ENCODE assay signal across 20 cellular contexts in genomic region chr4:99645036-99645435, GRCh38. TPM values are rescaled to one million over a fixed set of nuclear protein-coding genes. Genes with fewer than 3 reads are reported as not detected.
DNase-seq lines count a peak whose midpoint lies in the region; ATAC-seq, FAIRE-seq and TF ChIP-seq lines count a peak whose summit lies in the region.
"Had no signal": no experiment of that assay in that cellular context is flagged by ENCODE, and none has a peak within 500 bp of the region (broad histone marks: within the 10 kb centered on the region; RNA-seq: fewer than 3 reads in every experiment).

No MANE protein-coding gene starts in this region.

- intact Hi-C loops in PC-9 (cut with micrococcal nuclease; ENCODE audit: unreplicated experiment), result no loop called here
- intact Hi-C loops in pancreas (cut with DNase I), result no loop called here

- POLR2A ChIA-PET in PC-9 (lab: Charles Lee; ENCODE audit: unreplicated experiment), result no interaction called here

- H3K27me3 ChIP-seq in GM23338 (ENCODE audit: insufficient read depth), result peaks cover 11% of the 10 kb centered on the region; the same call in 1 of the 2 replicates
- H3K27me3 ChIP-seq in WERI-Rb-1 (ENCODE audit: insufficient read depth, low read depth, severe bottlenecking), result no peaks in the 10 kb centered on the region
- H3K27me3 ChIP-seq in neural progenitor cell, result no peaks in the 10 kb centered on the region
- no peaks in the 10 kb centered on the region for H3K27me3 ChIP-seq in PC-9 (ENCODE audit: insufficient read depth, low read depth)
- H3K27me3 ChIP-seq in pancreas, result no peaks in the 10 kb centered on the region
- H3K27me3 ChIP-seq: Peyer's patch had no signal

- BruUV-seq in PC-9 (replicated peaks; lab: Mats Ljungman, UMichigan), result no TSS peak

- peak; percentile 97 for ATAC-seq in GM23338
- ATAC-seq in HG03565 (IDR thresholded peaks at IDR 0.05; ENCODE audit: unreplicated experiment), result no peak
- no peak for ATAC-seq in pancreas

- H2AFZ ChIP-seq in GM23338 (no peak overlapping the region), neural progenitor cell (replicated peaks) (no peak overlapping the region), PC-9 (no peak overlapping the region)

- H4K20me1 ChIP-seq in GM23338 (replicated peaks; ENCODE audit: insufficient read depth) (no peaks in the 10 kb centered on the region), neural progenitor cell (ENCODE audit: low read depth) (no peaks in the 10 kb centered on the region), PC-9 (ENCODE audit: insufficient read depth) (no peaks in the 10 kb centered on the region)

- H3K4me1 Mint-ChIP-seq in GM23338 (peaks cover 51% of the 10 kb centered on the region), neural progenitor cell (peaks cover 68% of the 10 kb centered on the region)
- no peaks in the 10 kb centered on the region for H3K4me1 Mint-ChIP-seq in activated naive CD8-positive, alpha-beta T cell treated with anti-CD3 and anti-CD28 coated beads for 36 hours

- H3K79me2 ChIP-seq in GM23338 (replicated peaks; ENCODE audit: insufficient read depth) (no peaks in the 10 kb centered on the region), neural progenitor cell (ENCODE audit: low read depth) (no peaks in the 10 kb centered on the region), PC-9 (ENCODE audit: low read depth) (no peaks in the 10 kb centered on the region)

- H3K9me2 ChIP-seq in GM23338 (ENCODE audit: insufficient read depth), result no peaks in the 10 kb centered on the region
- H3K9me2 ChIP-seq in PC-9 (ENCODE audit: insufficient read depth), result no peaks in the 10 kb centered on the region

- no peak for FAIRE-seq in pancreas (lab: Jason Lieb, UNC)
- FAIRE-seq: A204.1, H54 had no signal

- no peak overlapping the region for H3K27ac Mint-ChIP-seq in GM23338
- peak overlapping the region; percentile 81 for H3K27ac Mint-ChIP-seq in neural progenitor cell
- H3K27ac Mint-ChIP-seq in activated naive CD8-positive, alpha-beta T cell treated with anti-CD3 and anti-CD28 coated beads for 36 hours, result no peak overlapping the region

- H3F3A ChIP-seq in GM23338 (replicated peaks; ENCODE audit: low read depth), result no peaks in the 10 kb centered on the region
- peaks cover 5% of the 10 kb centered on the region for H3F3A ChIP-seq in neural progenitor cell (ENCODE audit: low read depth)
- H3F3A ChIP-seq in PC-9 (ENCODE audit: insufficient read depth, low read depth), result no peaks in the 10 kb centered on the region

- H3K27me3 Mint-ChIP-seq in GM23338 (ENCODE audit: insufficient read depth, low read depth, poor library complexity) (peaks cover 41% of the 10 kb centered on the region), neural progenitor cell (ENCODE audit: insufficient read depth, low read depth) (peaks cover 4% of the 10 kb centered on the region)
- H3K27me3 Mint-ChIP-seq in activated naive CD8-positive, alpha-beta T cell treated with anti-CD3 and anti-CD28 coated beads for 36 hours, result peaks cover 12% of the 10 kb centered on the region

- H3K9ac ChIP-seq in neural progenitor cell, result no peak overlapping the region

- H3K4me3 ChIP-seq in GM23338 (peak overlapping the region; percentile 19), WERI-Rb-1 (ENCODE audit: low read depth, low read length) (no peak overlapping the region), neural progenitor cell (no peak overlapping the region), PC-9 (no peak overlapping the region), pancreas (no peak overlapping the region)
- H3K4me3 ChIP-seq: Peyer's patch had no signal

- H3K4me2 ChIP-seq in GM23338 (peak overlapping the region; percentile 59), neural progenitor cell (peak overlapping the region; percentile 64), PC-9 (no peak overlapping the region)

- 87 to 98% methylated on average over 1 of the region's 1 CpG for WGBS in pancreas, 2 donors

- H3K4me3 Mint-ChIP-seq in GM23338, result peak overlapping the region; percentile 28
- H3K4me3 Mint-ChIP-seq in neural progenitor cell, result peak overlapping the region; percentile 28
- H3K4me3 Mint-ChIP-seq in activated naive CD8-positive, alpha-beta T cell treated with anti-CD3 and anti-CD28 coated beads for 36 hours, result no peak overlapping the region

- CTCF ChIA-PET in PC-9 (lab: Charles Lee), result no interaction called here

- no peaks in the 10 kb centered on the region for H3K36me3 ChIP-seq in GM23338 (ENCODE audit: insufficient read depth)
- no peaks in the 10 kb centered on the region for H3K36me3 ChIP-seq in WERI-Rb-1
- H3K36me3 ChIP-seq in neural progenitor cell, result no peaks in the 10 kb centered on the region
- H3K36me3 ChIP-seq in PC-9 (ENCODE audit: low read depth), result no peaks in the 10 kb centered on the region
- H3K36me3 ChIP-seq in pancreas, result no peaks in the 10 kb centered on the region
- H3K36me3 ChIP-seq: Peyer's patch had no signal

- H3K4me1 ChIP-seq in GM23338 (ENCODE audit: insufficient read depth) (peaks cover 24% of the 10 kb centered on the region), neural progenitor cell (peaks cover 38% of the 10 kb centered on the region), PC-9 (replicated peaks; ENCODE audit: insufficient read depth) (no peaks in the 10 kb centered on the region), pancreas (peaks cover 0 to 13% (median 0%) of the 10 kb centered on the region in 3 donors)
- H3K4me1 ChIP-seq: Peyer's patch had no signal

- H3K9me3 Mint-ChIP-seq in GM23338 (no peaks in the 10 kb centered on the region), neural progenitor cell (no peaks in the 10 kb centered on the region)
- H3K9me3 Mint-ChIP-seq in activated naive CD8-positive, alpha-beta T cell treated with anti-CD3 and anti-CD28 coated beads for 36 hours, result no peaks in the 10 kb centered on the region

- no peak for TF ChIP-seq CTCF in GM23338 (conservative IDR thresholded peaks at IDR 0.05; ENCODE audit: low read depth in 2 of 2)
- TF ChIP-seq CTCF in WERI-Rb-1 (IDR thresholded peaks at IDR 0.05; ENCODE audit: low read depth, low read length), result no peak
- TF ChIP-seq CTCF in neural progenitor cell (IDR thresholded peaks at IDR 0.05), result no peak
- no peak for TF ChIP-seq CTCF in PC-9 (conservative IDR thresholded peaks at IDR 0.05)
- TF ChIP-seq CTCF in pancreas (IDR thresholded peaks at IDR 0.05), result no peak

- H3K36me3 Mint-ChIP-seq in GM23338 (ENCODE audit: low read depth) (no peaks in the 10 kb centered on the region), neural progenitor cell (no peaks in the 10 kb centered on the region)
- no peaks in the 10 kb centered on the region for H3K36me3 Mint-ChIP-seq in activated naive CD8-positive, alpha-beta T cell treated with anti-CD3 and anti-CD28 coated beads for 36 hours

- H3K9me3 ChIP-seq in WERI-Rb-1 (ENCODE audit: severe bottlenecking) (no peaks in the 10 kb centered on the region), neural progenitor cell (ENCODE audit: low read depth) (no peaks in the 10 kb centered on the region), PC-9 (ENCODE audit: insufficient read depth, low read depth) (no peaks in the 10 kb centered on the region), pancreas (no peaks in the 10 kb centered on the region)
- H3K9me3 ChIP-seq: Peyer's patch had no signal

- DNase-seq in GM23338 (ENCODE audit: low spot score), result peak; percentile 83
- DNase-seq in WERI-Rb-1, result no peak
- peak; percentile 81 for DNase-seq in iPS DF 4.7 (ENCODE audit: extremely low read depth, low spot score)
- peak; percentile 69 for DNase-seq in neural progenitor cell (ENCODE audit: low spot score)
- DNase-seq in activated naive CD8-positive, alpha-beta T cell treated with anti-CD3 and anti-CD28 coated beads for 36 hours, result no peak
- no peak for DNase-seq in PC-9
- DNase-seq in pancreas, result no peak
- DNase-seq: C1 segment of cervical spinal cord, EL, IMR-90, Kasumi-1, NCI-H1105 treated with DMSO at 0.1 percent for 48 hours, NCI-H187 treated with DMSO at 0.1 percent for 48 hours, NCI-H2171, NCI-H446 treated with DMSO at 0.1 percent for 48 hours, NCI-H774, Peyer's patch had no signal

- H3K27ac ChIP-seq in GM23338 (ENCODE audit: low read depth) (0 out of 2 replicates have a peak overlapping the region, but pooled peaks have one; percentile 14), WERI-Rb-1 (peak overlapping the region; percentile 46), neural progenitor cell (peak overlapping the region; percentile 49), PC-9 (no peak overlapping the region), pancreas (peak overlapping the region in 1 of 4 donors; percentile 57)
- H3K27ac ChIP-seq: Peyer's patch had no signal

TF ChIP-seq in GM23338, 12 proteins besides CTCF, POLR2A, EP300 and RAD21:
- TF ChIP-seq NANOG (IDR thresholded peaks at IDR 0.05; ENCODE audit: borderline replicate concordance), result peak; percentile 98
- TF ChIP-seq STAT1 (IDR thresholded peaks at IDR 0.05; ENCODE audit: unreplicated experiment), result no peak

RNA-seq across cellular contexts. Expression of gene C4orf54, which starts 12.6 kb away (rescaled TPM):
- total RNA-seq in GM23338 (2014; rRNA removed; shearing (Covaris generic)), result not detected in 2 replicates
- polyA plus RNA-seq in GM23338 (2016; fragmentation: Nextera tagmentation; extraction: Ambion mirVana), result 0.03 TPM in 1 of 2 replicates, not detected in the other
- total RNA-seq in neural progenitor cell (ENCODE audit: low replicate concordance), result not detected in 2 replicates
- total RNA-seq in activated naive CD8-positive, alpha-beta T cell treated with anti-CD3 and anti-CD28 coated beads for 36 hours, result not detected
- 0.22 and 0.23 TPM in 2 replicates for total RNA-seq in PC-9 (2021)
- total RNA-seq in pancreas, result under 1 TPM in 1 of 6 donors, not detected in 5; 0.03 TPM
- polyA plus RNA-seq in pancreas, result under 1 TPM; under 0.01 TPM
- total RNA-seq: IMR-90, Peyer's patch had no signal
- polyA plus RNA-seq: IMR-90 had no signal

Comparison
In these comparisons a context has a peak if more than half of its experiments do, and no peak if none do; other contexts are left out.
1. DNase-seq: peak in GM23338 (single experiment), iPS DF 4.7 (single experiment) and neural progenitor cell (single experiment); none in WERI-Rb-1 (single experiment), activated naive CD8-positive, alpha-beta T cell treated with anti-CD3 and anti-CD28 coated beads for 36 hours (single experiment), PC-9 (0 of 2) and pancreas (0 of 6).